1 cellular context compared by ENCODE assay signal in the genomic region with DNA sequence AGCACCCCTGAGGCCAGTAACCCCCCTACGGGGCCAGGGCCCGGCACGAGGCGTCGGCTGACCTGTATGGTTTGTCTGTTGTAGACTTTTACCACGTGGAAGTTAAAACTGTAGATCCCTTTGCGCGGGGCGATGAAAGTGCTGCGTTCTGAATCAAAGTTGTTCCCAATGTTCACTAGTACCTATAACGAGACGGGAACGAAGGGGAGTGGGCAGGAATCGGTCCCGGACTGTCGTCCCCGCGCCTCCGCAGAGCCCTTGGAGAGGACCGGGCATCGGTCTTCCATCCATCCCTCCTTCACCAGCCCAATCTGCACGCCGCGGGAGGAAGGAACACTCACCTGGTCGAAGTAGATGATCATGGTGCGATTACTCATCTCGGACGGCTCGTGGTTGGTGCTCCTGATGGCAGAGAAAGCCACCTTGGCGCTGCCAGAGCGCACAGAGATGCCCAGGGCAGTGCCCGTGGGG.
TF ChIP-seq lines count a peak whose summit lies in the region.

No MANE protein-coding gene starts in this region.

TF ChIP-seq in GM23338, 12 proteins besides CTCF, POLR2A, EP300 and RAD21 (continued from another document):
- TF ChIP-seq, protein P1, sequence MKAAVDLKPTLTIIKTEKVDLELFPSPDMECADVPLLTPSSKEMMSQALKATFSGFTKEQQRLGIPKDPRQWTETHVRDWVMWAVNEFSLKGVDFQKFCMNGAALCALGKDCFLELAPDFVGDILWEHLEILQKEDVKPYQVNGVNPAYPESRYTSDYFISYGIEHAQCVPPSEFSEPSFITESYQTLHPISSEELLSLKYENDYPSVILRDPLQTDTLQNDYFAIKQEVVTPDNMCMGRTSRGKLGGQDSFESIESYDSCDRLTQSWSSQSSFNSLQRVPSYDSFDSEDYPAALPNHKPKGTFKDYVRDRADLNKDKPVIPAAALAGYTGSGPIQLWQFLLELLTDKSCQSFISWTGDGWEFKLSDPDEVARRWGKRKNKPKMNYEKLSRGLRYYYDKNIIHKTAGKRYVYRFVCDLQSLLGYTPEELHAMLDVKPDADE (IDR thresholded peaks at IDR 0.05), result no peak
